ENCODE assay signal across 8 cellular contexts in genomic region chr6:7050911-7051779, GRCh38. TPM values are rescaled to one million over a fixed set of nuclear protein-coding genes. Genes with fewer than 3 reads are reported as not detected.
DNase-seq lines count a peak whose midpoint lies in the region; ATAC-seq and TF ChIP-seq lines count a peak whose summit lies in the region.

No MANE protein-coding gene starts in this region.

- H3K27ac ChIP-seq in iPS DF 6.9 (ENCODE audit: low read length): no peak overlapping the region
- H3K27ac ChIP-seq in gastrocnemius medialis: peak overlapping the region; percentile 84 to 91 (median 87)

- in situ Hi-C loops in astrocyte of the spinal cord (cut with HindIII; ENCODE audit: low sequenced_read_pairs): no loop called here
- in situ Hi-C loops in gastrocnemius medialis (cut with MboI; ENCODE audit: low sequenced_read_pairs in 4 of 4): no loop called here

- TF ChIP-seq POLR2A in gastrocnemius medialis (IDR thresholded peaks at IDR 0.05): peak in 1 of 2 donors; percentile 22

- peak; percentile 46 for ATAC-seq in HG03135 (IDR thresholded peaks at IDR 0.05; ENCODE audit: unreplicated experiment)
- peak; percentile 34 to 38 for ATAC-seq in gastrocnemius medialis
- ATAC-seq in GM21381 (IDR thresholded peaks at IDR 0.05; ENCODE audit: unreplicated experiment): no peak
- ATAC-seq in HG02840 (IDR thresholded peaks at IDR 0.05; ENCODE audit: low FRiP score, unreplicated experiment): no peak

- no peaks in the 10 kb centered on the region for H3K4me1 ChIP-seq in iPS DF 6.9 (ENCODE audit: control insufficient read depth, insufficient read depth, low read length)
- peaks cover 7 to 18% of the 10 kb centered on the region in 2 donors for H3K4me1 ChIP-seq in gastrocnemius medialis

- no peaks in the 10 kb centered on the region for H3K36me3 ChIP-seq in iPS DF 6.9 (ENCODE audit: control insufficient read depth, insufficient read depth, low read length)
- no peaks in the 10 kb centered on the region for H3K36me3 ChIP-seq in gastrocnemius medialis

- H3K27me3 ChIP-seq in iPS DF 6.9 (ENCODE audit: control insufficient read depth, insufficient read depth, low read length) (no peaks in the 10 kb centered on the region), gastrocnemius medialis (no peaks in the 10 kb centered on the region)

- no CpG with 5 or more reads among the region's 67 CpGs for WGBS in iPS DF 6.9 (ENCODE audit: insufficient coverage, insufficient read length)

- POLR2A ChIA-PET in GM10248 (lab: Yijun Ruan, JAX): interaction anchor here (1.1 kb wide), 1 partner anchor 664 kb away, joined by 5 read pairs; no protein-coding TSS in a partner anchor

- TF ChIP-seq CTCF in GM10248 (IDR thresholded peaks at IDR 0.05; ENCODE audit: control extremely low read depth, extremely low read depth, low read depth, missing control alignments): no peak
- no peak for TF ChIP-seq CTCF in astrocyte of the spinal cord (IDR thresholded peaks at IDR 0.05; ENCODE audit: low read depth, low read length)
- TF ChIP-seq CTCF in gastrocnemius medialis (IDR thresholded peaks at IDR 0.05 in 4 of 5, conservative IDR thresholded peaks at IDR 0.05 in 1 of 5): no peak

- CTCF ChIA-PET in GM10248 (lab: Yijun Ruan, JAX): no interaction called here

- intact Hi-C loops in gastrocnemius medialis (cut with DNase I; ENCODE audit: low total_unique reads): loop anchor here (2.0 to 10.0 kb wide), 6 partner anchors 58 to 324 kb away; no protein-coding TSS in a partner anchor

- no peaks in the 10 kb centered on the region for H3K9me3 ChIP-seq in iPS DF 6.9 (ENCODE audit: control insufficient read depth, insufficient read depth, low read length)
- H3K9me3 ChIP-seq in gastrocnemius medialis: no peaks in the 10 kb centered on the region

- H3K4me3 ChIP-seq in astrocyte of the spinal cord (ENCODE audit: low read depth, low read length): peak overlapping the region; percentile 8
- H3K4me3 ChIP-seq in iPS DF 6.9 (ENCODE audit: low read length): peak overlapping the region; percentile 66; the same call in 1 of the 2 replicates
- H3K4me3 ChIP-seq in gastrocnemius medialis: peak overlapping the region; percentile 66 to 77 (median 67)

- DNase-seq in GM10248 (ENCODE audit: extremely low spot score) (peak; percentile 54), RKO (ENCODE audit: low spot score) (peak; percentile 94), astrocyte of the spinal cord (ENCODE audit: low read depth, low spot score) (peak; percentile 84), iPS DF 6.9 (ENCODE audit: low read depth, low spot score) (no peak), gastrocnemius medialis (peak in 1 of 2 donors; percentile 44)

RNA-seq across cellular contexts. Expression of gene RREB1, which starts 56.6 kb away (rescaled TPM):
- total RNA-seq in gastrocnemius medialis: 10 to 100 TPM; 18.0 to 41.3 (median 39.2) TPM

Comparison
In these comparisons a context has a peak if more than half of its experiments do, and no peak if none do; other contexts are left out.
1. ATAC-seq: peak in HG03135 (single experiment) and gastrocnemius medialis (2 of 2); none in GM21381 (single experiment) and HG02840 (single experiment).
2. H3K4me3 ChIP-seq: peak in every context shown above with its lines; median percentile 67 in gastrocnemius medialis; 66 in iPS DF 6.9; 8 in astrocyte of the spinal cord.